In genomic region chr3:69458798-69459197, GRCh38 we compare ENCODE assay signal across 1 cellular context.
TF ChIP-seq lines count a peak whose summit lies in the region.

No MANE protein-coding gene starts in this region.

TF ChIP-seq in endothelial cell of umbilical vein, 7 proteins besides CTCF, POLR2A, EP300 and RAD21:
- TF ChIP-seq MAX (IDR thresholded peaks at IDR 0.05; ENCODE audit: insufficient read depth, insufficient read length) (no peak), EZH2 (IDR thresholded peaks at IDR 0.05; ENCODE audit: borderline replicate concordance, low read depth, low read length, severe bottlenecking) (no peak), FOS (IDR thresholded peaks at IDR 0.05; ENCODE audit: borderline replicate concordance, insufficient read depth, low read length) (peak; percentile 90), POLR2AphosphoS5 (IDR thresholded peaks at IDR 0.05; ENCODE audit: insufficient read depth, low read depth, low read length) (peak; percentile 35), MYC (IDR thresholded peaks at IDR 0.05; ENCODE audit: low read depth, low read length) (no peak), GATA2 (IDR thresholded peaks at IDR 0.05; ENCODE audit: insufficient read depth, insufficient read length, low read depth, low read length) (peak; percentile 43)
TF ChIP-seq in endothelial cell of umbilical vein: peak in this region for 3.
